12 cellular contexts compared by ENCODE assay signal in genomic region chr9:88658311-88658822, GRCh38.
DNase-seq lines count a peak whose midpoint lies in the region; ATAC-seq, FAIRE-seq and TF ChIP-seq lines count a peak whose summit lies in the region.
"Had no signal": no experiment of that assay in that cellular context is flagged by ENCODE, and none has a peak within 500 bp of the region (broad histone marks: within the 10 kb centered on the region; RNA-seq: fewer than 3 reads in every experiment).

No MANE protein-coding gene starts in this region.

- no peaks in the 10 kb centered on the region for H3K36me3 ChIP-seq in MG63
- H3K36me3 ChIP-seq in bronchial epithelial cell (ENCODE audit: control insufficient read depth, insufficient read depth, low read length) = no peaks in the 10 kb centered on the region
- no peaks in the 10 kb centered on the region for H3K36me3 ChIP-seq in thyroid gland

- TF ChIP-seq CTCF in bronchial epithelial cell (IDR thresholded peaks at IDR 0.05; ENCODE audit: insufficient read depth, low read length, severe bottlenecking) (no peak), thyroid gland (IDR thresholded peaks at IDR 0.05) (no peak)

- no peak overlapping the region for H3K27ac Mint-ChIP-seq in activated CD4-positive, alpha-beta memory T cell treated with anti-CD3 and anti-CD28 coated beads, Interleukin-2, amount 10 ng/mL, durations not matched to agents 7 days and 5 days
- H3K27ac Mint-ChIP-seq: activated CD4-positive, alpha-beta memory T cell treated with anti-CD3 and anti-CD28 coated beads for 36 hours; activated naive CD8-positive, alpha-beta T cell treated with anti-CD3 and anti-CD28 coated beads for 36 hours; memory B cell had no signal

- no peaks in the 10 kb centered on the region for H3K36me3 Mint-ChIP-seq in activated CD4-positive, alpha-beta memory T cell treated with anti-CD3 and anti-CD28 coated beads, Interleukin-2, amount 10 ng/mL, durations not matched to agents 7 days and 5 days (ENCODE audit: low read depth)
- H3K36me3 Mint-ChIP-seq: activated CD4-positive, alpha-beta memory T cell treated with anti-CD3 and anti-CD28 coated beads for 36 hours; activated naive CD8-positive, alpha-beta T cell treated with anti-CD3 and anti-CD28 coated beads for 36 hours; memory B cell had no signal

- peaks cover 3% of the 10 kb centered on the region for H3K27me3 Mint-ChIP-seq in activated CD4-positive, alpha-beta memory T cell treated with anti-CD3 and anti-CD28 coated beads, Interleukin-2, amount 10 ng/mL, durations not matched to agents 7 days and 5 days
- H3K27me3 Mint-ChIP-seq: memory B cell had no signal

- peak overlapping the region; percentile 16 to 85 (median 77) for H3K27ac ChIP-seq in thyroid gland

- H3K27me3 ChIP-seq in MG63 (no peaks in the 10 kb centered on the region), bronchial epithelial cell (ENCODE audit: control insufficient read depth, insufficient read depth, low read length) (no peaks in the 10 kb centered on the region), thyroid gland (no peaks in the 10 kb centered on the region)

- no peak for ATAC-seq in GM21367 (IDR thresholded peaks at IDR 0.05; ENCODE audit: unreplicated experiment)
- no peak for ATAC-seq in GM21717 (IDR thresholded peaks at IDR 0.05; ENCODE audit: unreplicated experiment)

- POLR2A ChIA-PET in activated CD4-positive, alpha-beta memory T cell treated with anti-CD3 and anti-CD28 coated beads, Interleukin-2, amount 10 ng/mL, durations not matched to agents 7 days and 5 days (lab: Charles Lee) = no interaction called here

- H3K9me3 Mint-ChIP-seq in activated CD4-positive, alpha-beta memory T cell treated with anti-CD3 and anti-CD28 coated beads, Interleukin-2, amount 10 ng/mL, durations not matched to agents 7 days and 5 days = no peaks in the 10 kb centered on the region
- H3K9me3 Mint-ChIP-seq: activated CD4-positive, alpha-beta memory T cell treated with anti-CD3 and anti-CD28 coated beads for 36 hours; activated naive CD8-positive, alpha-beta T cell treated with anti-CD3 and anti-CD28 coated beads for 36 hours; memory B cell had no signal

- no peak for FAIRE-seq in bronchial epithelial cell (lab: Jason Lieb, UNC)

- intact Hi-C loops in thyroid gland (cut with DNase I) = loop anchor here (2.0 kb wide), 1 partner anchor 342 kb away; no protein-coding TSS in a partner anchor

- peaks cover 17 to 21% of the 10 kb centered on the region in 2 donors for H3K4me1 ChIP-seq in thyroid gland

- TF ChIP-seq POLR2A in thyroid gland (IDR thresholded peaks at IDR 0.05) = no peak

- H3K4me3 ChIP-seq in MG63 (no peak overlapping the region), bronchial epithelial cell (ENCODE audit: low read depth, low read length) (no peak overlapping the region), thyroid gland (replicated peaks in 1 of 3) (no peak overlapping the region)

- DNase-seq in MG63 = peak; percentile 73
- peak; percentile 62 for DNase-seq in bronchial epithelial cell (ENCODE audit: low read depth)
- peak; percentile 71 for DNase-seq in iris pigment epithelial cell (ENCODE audit: low read depth)
- peak; percentile 92 to 96 for DNase-seq in thyroid gland
- DNase-seq in activated CD4-positive, alpha-beta memory T cell treated with anti-CD3 and anti-CD28 coated beads, Interleukin-2, amount 10 ng/mL, durations not matched to agents 7 days and 5 days = no peak
- DNase-seq: activated CD4-positive, alpha-beta memory T cell treated with anti-CD3 and anti-CD28 coated beads for 36 hours; activated naive CD8-positive, alpha-beta T cell treated with anti-CD3 and anti-CD28 coated beads for 36 hours; NCI-H524 treated with DMSO at 0.1 percent for 48 hours; stimulated activated CD8-positive, alpha-beta memory T cell treated with anti-CD3 and anti-CD28 coated beads, Interleukin-4, amount 100 ng/mL, for 48 hours had no signal

- no peak overlapping the region for H3K4me3 Mint-ChIP-seq in activated CD4-positive, alpha-beta memory T cell treated with anti-CD3 and anti-CD28 coated beads, Interleukin-2, amount 10 ng/mL, durations not matched to agents 7 days and 5 days
- H3K4me3 Mint-ChIP-seq: activated CD4-positive, alpha-beta memory T cell treated with anti-CD3 and anti-CD28 coated beads for 36 hours; activated naive CD8-positive, alpha-beta T cell treated with anti-CD3 and anti-CD28 coated beads for 36 hours; memory B cell had no signal

- WGBS in thyroid gland, 2 donors = 17 to 26% methylated on average over 7 of the region's 7 CpGs

- CTCF ChIA-PET in activated CD4-positive, alpha-beta memory T cell treated with anti-CD3 and anti-CD28 coated beads, Interleukin-2, amount 10 ng/mL, durations not matched to agents 7 days and 5 days (lab: Charles Lee) = no interaction called here

- H3K9me3 ChIP-seq in MG63 (no peaks in the 10 kb centered on the region), thyroid gland (no peaks in the 10 kb centered on the region)

- H3K4me1 Mint-ChIP-seq in activated CD4-positive, alpha-beta memory T cell treated with anti-CD3 and anti-CD28 coated beads, Interleukin-2, amount 10 ng/mL, durations not matched to agents 7 days and 5 days = no peaks in the 10 kb centered on the region
- H3K4me1 Mint-ChIP-seq: activated naive CD8-positive, alpha-beta T cell treated with anti-CD3 and anti-CD28 coated beads for 36 hours; memory B cell had no signal
